In the genomic region with DNA sequence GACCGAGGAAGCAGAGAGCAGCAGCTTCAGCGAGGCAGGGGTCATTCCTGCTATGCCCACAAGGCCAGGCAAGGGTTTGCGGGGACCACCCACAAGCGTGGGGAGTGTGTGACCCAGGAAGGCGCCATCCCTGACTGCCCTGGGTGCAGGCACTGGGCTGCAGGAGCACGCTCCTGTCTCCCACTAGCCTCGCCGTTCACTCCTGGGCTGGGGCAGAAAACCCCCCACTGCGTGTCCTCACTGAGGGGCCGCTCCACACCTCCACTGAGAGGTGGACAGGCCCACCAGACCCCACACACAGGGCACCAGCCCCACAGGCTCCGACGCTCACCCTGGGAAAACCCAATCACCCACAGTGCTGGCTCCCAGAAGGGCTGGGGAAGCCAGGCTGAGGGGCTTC, we compare ENCODE assay signal across 28 cellular contexts.
"Had no signal": no experiment of that assay in that cellular context is flagged by ENCODE, and none has a peak within 500 bp of the region (broad histone marks: within the 10 kb centered on the region; RNA-seq: fewer than 3 reads in every experiment).

No MANE protein-coding gene starts in this region.

- H3K4me3 ChIP-seq: ascending aorta, breast epithelium, cardiac muscle cell, coronary artery, dorsolateral prefrontal cortex, heart left ventricle had no signal

- H3K4me1 ChIP-seq: ascending aorta, breast epithelium had no signal

- H3K27me3 ChIP-seq: ascending aorta, breast epithelium, cardiac muscle cell, dorsolateral prefrontal cortex, heart left ventricle had no signal

- H3K9me3 ChIP-seq: ascending aorta, breast epithelium, heart left ventricle had no signal

- H3K27ac ChIP-seq: ascending aorta, breast epithelium, cardiac muscle cell, coronary artery, dorsolateral prefrontal cortex, heart left ventricle had no signal

- ATAC-seq: activated CD4-positive, alpha-beta T cell treated with anti-CD3 and anti-CD28 coated beads for 36 hours; activated CD8-positive, alpha-beta memory T cell treated with anti-CD3 and anti-CD28 coated beads, Interleukin-2, amount 10 ng/mL, durations not matched to agents 7 days and 5 days; activated CD8-positive, alpha-beta T cell treated with anti-CD3 and anti-CD28 coated beads, Interleukin-2, amount 10 ng/mL, durations not matched to agents 7 days and 5 days; activated naive CD4-positive, alpha-beta T cell treated with anti-CD3 and anti-CD28 coated beads, Interleukin-2, amount 50 U/mL, for 72 hours; activated T-cell treated with anti-CD3 and anti-CD28 coated beads, Interleukin-2, amount 50 U/mL, for 72 hours; esophagus mucosa; heart left ventricle; T-helper 17 cell had no signal

- DNase-seq: activated CD4-positive, alpha-beta memory T cell treated with anti-CD3 and anti-CD28 coated beads for 36 hours; activated CD4-positive, alpha-beta T cell treated with anti-CD3 and anti-CD28 coated beads for 36 hours; activated CD4-positive, alpha-beta T cell treated with anti-CD3 and anti-CD28 coated beads, Interleukin-2, amount 10 ng/mL, durations not matched to agents 24 days and 14 days; activated CD4-positive, CD25-positive, alpha-beta regulatory T cell; activated CD4-positive, CD25-positive, alpha-beta regulatory T cell treated with anti-CD3 and anti-CD28 coated beads, Interleukin-2, amount 50 U/mL, for 72 hours; activated CD8-positive, alpha-beta memory T cell treated with anti-CD3 and anti-CD28 coated beads, Interleukin-2, amount 10 ng/mL, durations not matched to agents 7 days and 5 days; activated CD8-positive, alpha-beta memory T cell treated with anti-CD3 and anti-CD28 coated beads, Interleukin-2, amount 50 U/mL, for 4 hours; activated CD8-positive, alpha-beta T cell treated with anti-CD3 and anti-CD28 coated beads, Interleukin-2, amount 10 ng/mL, durations not matched to agents 7 days and 5 days; activated gamma-delta T cell; activated naive CD4-positive, alpha-beta T cell; activated naive CD4-positive, alpha-beta T cell treated with anti-CD3 and anti-CD28 coated beads, Interleukin-2, amount 10 ng/mL, durations not matched to agents 7 days and 5 days; activated naive CD8-positive, alpha-beta T cell treated with anti-CD3 and anti-CD28 coated beads, Interleukin-2, amount 10 ng/mL, durations not matched to agents 7 days and 5 days; activated T-cell treated with anti-CD3 and anti-CD28 coated beads, Interleukin-2, amount 50 U/mL, for 24 hours; activated T-cell treated with anti-CD3 and anti-CD28 coated beads, Interleukin-2, amount 50 U/mL, for 72 hours; dorsolateral prefrontal cortex; effector memory CD4-positive, alpha-beta T cell; endodermal cell; foreskin fibroblast; heart left ventricle; T-helper 1 cell; T-helper 17 cell; T1000 had no signal

- H3K36me3 ChIP-seq: breast epithelium had no signal
